Comparison of ENCODE assay signal across 20 cellular contexts in genomic region chr21:33747420-33747819, GRCh38.
"Had no signal": no experiment of that assay in that cellular context is flagged by ENCODE, and none has a peak within 500 bp of the region (broad histone marks: within the 10 kb centered on the region; RNA-seq: fewer than 3 reads in every experiment).

No MANE protein-coding gene starts in this region.

- H3K27me3 ChIP-seq: esophagus squamous epithelium, gastroesophageal sphincter, spleen, tibial artery had no signal

- DNase-seq: effector memory CD8-positive, alpha-beta T cell; esophagus squamous epithelium; foreskin fibroblast; glutamatergic neuron; islet precursor cell; mammary epithelial cell; naive thymus-derived CD4-positive, alpha-beta T cell; nephron progenitor cell; psoas muscle; retina; spleen; stimulated activated CD4-positive, alpha-beta T cell treated with anti-CD3 and anti-CD28 coated beads, Interleukin-15, amount 100 ng/mL, for 24 hours; stimulated activated CD4-positive, alpha-beta T cell treated with anti-CD3 and anti-CD28 coated beads, Interleukin-1b, Interleukin-23, amount 100 ng/mL, for 48 hours; stimulated activated CD4-positive, alpha-beta T cell treated with anti-CD3 and anti-CD28 coated beads, Interleukin-4, amount 100 ng/mL, for 24 hours; tibial artery had no signal

- H3K36me3 ChIP-seq: gastroesophageal sphincter, spleen had no signal

- H3K27ac ChIP-seq: epithelial cell of prostate, esophagus squamous epithelium, gastroesophageal sphincter, psoas muscle, spleen, tibial artery had no signal

- ATAC-seq: effector memory CD8-positive, alpha-beta T cell; gastroesophageal sphincter; left lobe of liver; naive thymus-derived CD4-positive, alpha-beta T cell; psoas muscle; sciatic nerve; stimulated activated memory B cell treated with anti-CD40 and anti-IgM and Interleukin-4, amounts not matched to agents 10 μg/mL and 1 μg/mL and 100 μg/mL, for 72 hours had no signal

- H3K4me1 ChIP-seq: gastroesophageal sphincter, spleen had no signal

- H3K4me3 ChIP-seq: esophagus squamous epithelium, gastroesophageal sphincter, psoas muscle, spleen, tibial artery had no signal
